8 cellular contexts compared by ENCODE assay signal in the genomic region with DNA sequence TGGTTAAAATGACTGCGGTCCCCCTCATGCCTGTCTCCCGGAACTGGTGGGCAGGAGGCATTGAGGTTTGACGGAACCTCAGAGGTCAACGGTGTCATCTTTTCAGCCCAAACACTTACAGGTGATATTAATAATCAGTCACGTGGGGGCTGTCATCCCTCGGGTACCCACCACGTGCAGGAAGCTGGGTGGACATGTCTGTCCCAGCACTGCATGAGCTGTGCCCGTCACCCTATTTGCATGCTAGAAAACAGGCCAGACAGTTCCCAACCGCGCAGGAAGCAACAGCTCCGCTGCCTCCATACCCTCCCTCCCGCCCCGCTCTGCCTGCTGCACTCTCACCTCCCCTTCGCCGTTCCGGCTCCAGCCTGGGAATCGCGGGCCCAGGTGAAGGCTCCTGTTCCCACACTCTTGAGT. TPM values are rescaled to one million over a fixed set of nuclear protein-coding genes. Genes with fewer than 3 reads are reported as not detected.
DNase-seq lines count a peak whose midpoint lies in the region; ATAC-seq and TF ChIP-seq lines count a peak whose summit lies in the region.

No MANE protein-coding gene starts in this region.

- in situ Hi-C loops in GM13977 (cut with MboI; ENCODE audit: low pct_unique_long_range_greater_than_20kb, low sequenced_read_pairs, unreplicated experiment), result no loop called here

- DNase-seq in GM13977 (ENCODE audit: low spot score) (peak; percentile 78), natural killer cell (peak; percentile 68)
- DNase-seq in activated T-cell treated with anti-CD3 and anti-CD28 coated beads, Interleukin-2, amount 50 U/mL, for 72 hours, result peak; percentile 57 to 59

- no peaks in the 10 kb centered on the region for H3K9me3 Mint-ChIP-seq in activated T-cell treated with anti-CD3 and anti-CD28 coated beads, Interleukin-2, amount 50 U/mL, for 72 hours
- H3K9me3 Mint-ChIP-seq in natural killer cell, result no peaks in the 10 kb centered on the region

- ATAC-seq in HG03139 (IDR thresholded peaks at IDR 0.05; ENCODE audit: unreplicated experiment) (peak; percentile 38), natural killer cell (peak; percentile 51 to 65 (median 52)), HG02798 (IDR thresholded peaks at IDR 0.05; ENCODE audit: poor library complexity, unreplicated experiment) (no peak), HG03565 (IDR thresholded peaks at IDR 0.05; ENCODE audit: unreplicated experiment) (no peak), GM19023 (IDR thresholded peaks at IDR 0.05; ENCODE audit: unreplicated experiment) (no peak), HG02973 (IDR thresholded peaks at IDR 0.05; ENCODE audit: unreplicated experiment) (no peak)
- ATAC-seq in activated T-cell treated with anti-CD3 and anti-CD28 coated beads, Interleukin-2, amount 50 U/mL, for 72 hours (replicated peaks in 1 of 2), result peak; percentile 39 to 46

- intact Hi-C loops in natural killer cell (cut with micrococcal nuclease), result no loop called here

- peak overlapping the region; percentile 86 to 88 for H3K4me3 Mint-ChIP-seq in activated T-cell treated with anti-CD3 and anti-CD28 coated beads, Interleukin-2, amount 50 U/mL, for 72 hours
- H3K4me3 Mint-ChIP-seq in natural killer cell, result peak overlapping the region; percentile 84

- no peak overlapping the region for H3K27ac Mint-ChIP-seq in activated T-cell treated with anti-CD3 and anti-CD28 coated beads, Interleukin-2, amount 50 U/mL, for 72 hours
- peak overlapping the region; percentile 84 for H3K27ac Mint-ChIP-seq in natural killer cell

- TF ChIP-seq CTCF in GM13977 (IDR thresholded peaks at IDR 0.05; ENCODE audit: extremely low read depth, insufficient read depth, missing control alignments) (no peak), natural killer cell (IDR thresholded peaks at IDR 0.05) (no peak)

- peaks cover 8% of the 10 kb centered on the region for H3K27me3 Mint-ChIP-seq in activated T-cell treated with anti-CD3 and anti-CD28 coated beads, Interleukin-2, amount 50 U/mL, for 72 hours (ENCODE audit: low read depth)
- H3K27me3 Mint-ChIP-seq in natural killer cell (ENCODE audit: low read depth in 2 of 2), result peaks cover 0 to 2% of the 10 kb centered on the region in 2 donors

- peaks cover 6% of the 10 kb centered on the region in 2 donors for H3K36me3 Mint-ChIP-seq in activated T-cell treated with anti-CD3 and anti-CD28 coated beads, Interleukin-2, amount 50 U/mL, for 72 hours (ENCODE audit: insufficient read depth in 2 of 2)
- H3K36me3 Mint-ChIP-seq in natural killer cell, result no peaks in the 10 kb centered on the region

- H3K4me1 Mint-ChIP-seq in activated T-cell treated with anti-CD3 and anti-CD28 coated beads, Interleukin-2, amount 50 U/mL, for 72 hours (ENCODE audit: low read depth), result peaks cover 25% of the 10 kb centered on the region
- peaks cover 0 to 40% of the 10 kb centered on the region in 2 donors for H3K4me1 Mint-ChIP-seq in natural killer cell

RNA-seq across cellular contexts. Expression of gene SYNGR3, which starts 1.4 kb away (rescaled TPM):
- 10 to 100 TPM; 38.6 to 50.9 TPM for total RNA-seq in activated T-cell treated with anti-CD3 and anti-CD28 coated beads, Interleukin-2, amount 50 U/mL, for 72 hours
- 10 to 100 TPM; 10.3 to 19.3 (median 19.1) TPM for total RNA-seq in natural killer cell

RNA-seq across cellular contexts. Expression of gene GFER, which starts 7.2 kb away (rescaled TPM):
- 10 to 100 TPM; 41.4 to 49.3 TPM for total RNA-seq in activated T-cell treated with anti-CD3 and anti-CD28 coated beads, Interleukin-2, amount 50 U/mL, for 72 hours
- total RNA-seq in natural killer cell, result 10 to 100 TPM; 23.8 to 29.5 (median 24.6) TPM

RNA-seq across cellular contexts. Expression of gene NOXO1, which starts 9.9 kb away (rescaled TPM):
- 1 to 10 TPM in 1 of 2 donors, not detected in 1; 1.8 TPM for total RNA-seq in activated T-cell treated with anti-CD3 and anti-CD28 coated beads, Interleukin-2, amount 50 U/mL, for 72 hours
- not detected for total RNA-seq in natural killer cell

RNA-seq across cellular contexts. Expression of gene ZNF598, which starts 18.5 kb away (rescaled TPM):
- total RNA-seq in activated T-cell treated with anti-CD3 and anti-CD28 coated beads, Interleukin-2, amount 50 U/mL, for 72 hours, result 100 to 1,000 TPM in 1 of 2 donors, 10 to 100 TPM in 1; 87.1 to 110 TPM
- 10 to 100 TPM; 56.1 to 71.6 (median 58.2) TPM for total RNA-seq in natural killer cell

RNA-seq across cellular contexts. Expression of gene TBL3, which starts 19.3 kb away (rescaled TPM):
- 10 to 100 TPM; 22.6 to 24.4 TPM for total RNA-seq in activated T-cell treated with anti-CD3 and anti-CD28 coated beads, Interleukin-2, amount 50 U/mL, for 72 hours
- total RNA-seq in natural killer cell, result 10 to 100 TPM; 25.1 to 28.9 (median 28.1) TPM

Comparison
In these comparisons a context has a peak if more than half of its experiments do, and no peak if none do; other contexts are left out.
1. ATAC-seq: peak in HG03139 (single experiment), activated T-cell treated with anti-CD3 and anti-CD28 coated beads, Interleukin-2, amount 50 U/mL, for 72 hours (2 of 2) and natural killer cell (3 of 3); none in HG02798 (single experiment), HG03565 (single experiment), GM19023 (single experiment) and HG02973 (single experiment).
2. Peak in every context shown above with its lines, with median percentiles within 50 percentile points of each other: DNase-seq.